Comparison of ENCODE assay signal across 18 cellular contexts in genomic region chr13:43663474-43664090, GRCh38.
DNase-seq lines count a peak whose midpoint lies in the region; ATAC-seq and TF ChIP-seq lines count a peak whose summit lies in the region.
"Had no signal": no experiment of that assay in that cellular context is flagged by ENCODE, and none has a peak within 500 bp of the region (broad histone marks: within the 10 kb centered on the region; RNA-seq: fewer than 3 reads in every experiment).

No MANE protein-coding gene starts in this region.

- H3K9me3 ChIP-seq in osteoblast (ENCODE audit: low read depth, low read length) (no peaks in the 10 kb centered on the region), MM.1S (replicated peaks; ENCODE audit: insufficient read depth, low read length) (no peaks in the 10 kb centered on the region)
- H3K9me3 ChIP-seq: heart right ventricle, ovary, uterus had no signal

- peak overlapping the region; percentile 58 for H3K27ac Mint-ChIP-seq in chondrocyte (ENCODE audit: unreplicated experiment)
- H3K27ac Mint-ChIP-seq: activated naive CD4-positive, alpha-beta T cell treated with anti-CD3 and anti-CD28 coated beads, Interleukin-2, amount 10 ng/mL, durations not matched to agents 7 days and 5 days; stimulated activated naive CD8-positive, alpha-beta T cell treated with anti-CD3 and anti-CD28 coated beads, Interleukin-15, Interleukin-2, amounts not matched to agents 100 ng/mL and 50 ng/mL, for 24 hours had no signal

- H4K20me1 ChIP-seq in osteoblast (ENCODE audit: insufficient read depth, low read length) (no peaks in the 10 kb centered on the region), MM.1S (ENCODE audit: insufficient read depth, low read length) (no peaks in the 10 kb centered on the region)

- no peak overlapping the region for H3K9ac ChIP-seq in MM.1S (ENCODE audit: low read length)

- H3K36me3 ChIP-seq in osteoblast (ENCODE audit: insufficient read depth, low read length), result no peaks in the 10 kb centered on the region
- no peaks in the 10 kb centered on the region for H3K36me3 ChIP-seq in MM.1S (replicated peaks; ENCODE audit: insufficient read depth, low read length)
- H3K36me3 ChIP-seq: heart right ventricle, ovary, uterus had no signal

- no peak overlapping the region for H3K4me3 Mint-ChIP-seq in chondrocyte (ENCODE audit: unreplicated experiment)
- H3K4me3 Mint-ChIP-seq: central memory CD8-positive, alpha-beta T cell; stimulated activated naive CD8-positive, alpha-beta T cell treated with anti-CD3 and anti-CD28 coated beads, Interleukin-15, Interleukin-2, amounts not matched to agents 100 ng/mL and 50 ng/mL, for 24 hours had no signal

- H2AFZ ChIP-seq in osteoblast (ENCODE audit: low read length) (no peak overlapping the region), MM.1S (ENCODE audit: low read length) (no peak overlapping the region)

- H3K4me3 ChIP-seq in osteoblast (ENCODE audit: insufficient read depth, low read length), result no peak overlapping the region
- H3K4me3 ChIP-seq in MM.1S (ENCODE audit: low read length), result no peak overlapping the region
- H3K4me3 ChIP-seq: heart right ventricle, ovary, uterus had no signal

- no peaks in the 10 kb centered on the region for H3K9me3 Mint-ChIP-seq in chondrocyte (ENCODE audit: low read depth)
- H3K9me3 Mint-ChIP-seq: activated naive CD4-positive, alpha-beta T cell treated with anti-CD3 and anti-CD28 coated beads, Interleukin-2, amount 10 ng/mL, durations not matched to agents 7 days and 5 days; central memory CD8-positive, alpha-beta T cell; stimulated activated naive CD8-positive, alpha-beta T cell treated with anti-CD3 and anti-CD28 coated beads, Interleukin-15, Interleukin-2, amounts not matched to agents 100 ng/mL and 50 ng/mL, for 24 hours had no signal

- H3K27me3 ChIP-seq in osteoblast (ENCODE audit: insufficient read depth, low read length) (no peaks in the 10 kb centered on the region), MM.1S (replicated peaks; ENCODE audit: insufficient read depth, low read length) (no peaks in the 10 kb centered on the region)
- H3K27me3 ChIP-seq: heart right ventricle, ovary, uterus had no signal

- H3F3A ChIP-seq in MM.1S (ENCODE audit: insufficient read depth, low read length), result no peaks in the 10 kb centered on the region

- no peaks in the 10 kb centered on the region for H3K9me2 ChIP-seq in MM.1S (replicated peaks; ENCODE audit: insufficient read depth, low read length)

- peaks cover 22% of the 10 kb centered on the region for H3K4me1 ChIP-seq in osteoblast (ENCODE audit: insufficient read depth, low read length)
- no peaks in the 10 kb centered on the region for H3K4me1 ChIP-seq in MM.1S (ENCODE audit: low read length)
- H3K4me1 ChIP-seq: uterus had no signal

- no peak overlapping the region for H3K27ac ChIP-seq in osteoblast (ENCODE audit: low read depth, low read length)
- no peak overlapping the region for H3K27ac ChIP-seq in MM.1S (ENCODE audit: low read length)
- H3K27ac ChIP-seq: ovary had no signal

- no peaks in the 10 kb centered on the region for H3K36me3 Mint-ChIP-seq in chondrocyte (ENCODE audit: low read depth)
- H3K36me3 Mint-ChIP-seq: activated naive CD4-positive, alpha-beta T cell treated with anti-CD3 and anti-CD28 coated beads, Interleukin-2, amount 10 ng/mL, durations not matched to agents 7 days and 5 days had no signal

- no peaks in the 10 kb centered on the region for H3K79me2 ChIP-seq in osteoblast (ENCODE audit: insufficient read depth, low read length)
- no peaks in the 10 kb centered on the region for H3K79me2 ChIP-seq in MM.1S (ENCODE audit: low read length)

- DNase-seq in EH (ENCODE audit: low read depth) (peak; percentile 78), M059J (ENCODE audit: low read depth) (peak; percentile 20), chondrocyte (ENCODE audit: low spot score) (no peak), osteoblast (ENCODE audit: insufficient read length, low spot score, missing footprints) (no peak), MM.1S (no peak), NCI-H524 (lab: John Stamatoyannopoulos, UW) (no peak), T1000 (lab: John Stamatoyannopoulos, UW) (no peak)
- DNase-seq: activated CD4-positive, alpha-beta T cell treated with anti-CD3 and anti-CD28 coated beads for 1 hour; activated naive CD4-positive, alpha-beta T cell treated with anti-CD3 and anti-CD28 coated beads, Interleukin-2, amount 10 ng/mL, durations not matched to agents 7 days and 5 days; heart right ventricle; KG1; NCI-H187 treated with DMSO at 0.1 percent for 48 hours; NCI-H774; ovary; uterus had no signal

- H3K4me2 ChIP-seq in osteoblast (ENCODE audit: insufficient read depth, low read length), result peak overlapping the region; percentile 46
- H3K4me2 ChIP-seq in MM.1S (ENCODE audit: low read depth, low read length), result no peak overlapping the region

- H3K4me1 Mint-ChIP-seq in chondrocyte (ENCODE audit: low read depth), result peaks cover 29% of the 10 kb centered on the region

- no peaks in the 10 kb centered on the region for H3K27me3 Mint-ChIP-seq in chondrocyte (ENCODE audit: low read depth)
- H3K27me3 Mint-ChIP-seq: activated naive CD4-positive, alpha-beta T cell treated with anti-CD3 and anti-CD28 coated beads, Interleukin-2, amount 10 ng/mL, durations not matched to agents 7 days and 5 days had no signal

- ATAC-seq in HG03378 (IDR thresholded peaks at IDR 0.05; ENCODE audit: unreplicated experiment), result no peak

- TF ChIP-seq CTCF in chondrocyte (IDR thresholded peaks at IDR 0.05), result no peak
- TF ChIP-seq CTCF in osteoblast (IDR thresholded peaks at IDR 0.05; ENCODE audit: extremely low read depth, low read depth, low read length), result no peak
- no peak for TF ChIP-seq CTCF in MM.1S (IDR thresholded peaks at IDR 0.05; ENCODE audit: low read length)

Comparison
In these comparisons a context has a peak if more than half of its experiments do, and no peak if none do; other contexts are left out.
1. DNase-seq: peak in EH (single experiment) and M059J (single experiment); none in chondrocyte (single experiment), osteoblast (single experiment), MM.1S (single experiment), NCI-H524 (0 of 2) and T1000 (single experiment).